Comparison of ENCODE assay signal across 18 cellular contexts in the genomic region with DNA sequence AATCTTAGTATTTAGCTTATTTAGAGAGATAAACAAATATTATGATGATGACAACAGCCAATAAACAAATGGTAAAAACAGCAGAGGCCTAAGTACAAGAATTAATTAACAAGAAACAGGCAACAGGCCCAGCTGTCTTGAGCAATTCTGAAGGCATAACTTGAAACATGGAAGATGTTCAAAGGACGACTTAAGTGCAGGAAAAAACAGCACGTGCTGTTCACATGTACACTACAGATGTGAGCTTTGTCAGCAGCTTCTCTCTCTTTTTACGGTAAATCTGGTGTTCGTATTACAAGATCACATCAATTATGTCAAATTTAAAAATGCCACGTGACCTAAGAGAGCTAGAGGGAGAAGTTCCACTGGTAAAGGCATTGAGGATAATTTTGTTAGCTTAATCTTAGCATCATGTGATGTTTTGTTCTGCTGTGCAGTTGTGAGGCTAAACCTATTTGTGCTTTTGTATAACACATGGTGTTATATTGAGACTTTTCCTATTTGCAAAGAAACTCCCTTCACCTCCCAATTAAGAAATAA.
DNase-seq lines count a peak whose midpoint lies in the region; ATAC-seq, FAIRE-seq and TF ChIP-seq lines count a peak whose summit lies in the region.
"Had no signal": no experiment of that assay in that cellular context is flagged by ENCODE, and none has a peak within 500 bp of the region (broad histone marks: within the 10 kb centered on the region; RNA-seq: fewer than 3 reads in every experiment).

No MANE protein-coding gene starts in this region.

- TF ChIP-seq POLR2A in HepG2 (IDR thresholded peaks at IDR 0.05; ENCODE audit: insufficient read depth in 1 of 2, low read depth in 2 of 2, low read length in 2 of 2) = no peak
- no peak for TF ChIP-seq POLR2A in right lobe of liver (IDR thresholded peaks at IDR 0.05)

- no peak for ATAC-seq in HepG2
- no peak for ATAC-seq in right lobe of liver
- no peak for ATAC-seq in GM18870 (IDR thresholded peaks at IDR 0.05; ENCODE audit: unreplicated experiment)
- ATAC-seq in HG02588 (IDR thresholded peaks at IDR 0.05; ENCODE audit: unreplicated experiment) = no peak
- ATAC-seq: HCT116 had no signal

- WGBS in HepG2 (ENCODE audit: low lambda C conversion rate) = 25% methylated on average over 5 of the region's 5 CpGs
- whole genome bisulfite sequencing in right lobe of liver (ENCODE audit: insufficient coverage, low coverage, low lambda C conversion rate, missing lambda C conversion rate) = 58% methylated on average over 5 of the region's 5 CpGs

- H3K27ac ChIP-seq in HepG2 (ENCODE audit: extremely low read length, insufficient read depth, low read length) (no peak overlapping the region), right lobe of liver (no peak overlapping the region)
- H3K27ac ChIP-seq: 22Rv1, KMS-11 had no signal

- no peak for TF ChIP-seq RAD21 in HepG2 (CRISPR knock-in tag; IDR thresholded peaks at IDR 0.05)

- H3K4me2 ChIP-seq in HepG2 (ENCODE audit: low read depth, low read length) = no peak overlapping the region
- H3K4me2 ChIP-seq: KMS-11 had no signal

- no peak overlapping the region for H2AFZ ChIP-seq in HepG2 (ENCODE audit: low read length)

- H3K27me3 ChIP-seq in HepG2 (ENCODE audit: control insufficient read depth in 1 of 2, insufficient read depth in 2 of 2, low read length in 2 of 2) = no peaks in the 10 kb centered on the region
- no peaks in the 10 kb centered on the region for H3K27me3 ChIP-seq in right lobe of liver

- CTCF ChIA-PET in HepG2 (lab: Yijun Ruan, JAX; ENCODE audit: low intra/inter-chr PET ratio, low total read pairs) = no interaction called here

- no TSS peak for BruUV-seq in HepG2 (replicated peaks; lab: Mats Ljungman, UMichigan)

- no peak overlapping the region for H3K4me3 ChIP-seq in HepG2 (replicated peaks in 1 of 3; ENCODE audit: insufficient read depth in 1 of 3, low read depth in 2 of 3, low read length in 3 of 3)
- H3K4me3 ChIP-seq in right lobe of liver = no peak overlapping the region

- no peaks in the 10 kb centered on the region for H4K20me1 ChIP-seq in HepG2 (ENCODE audit: insufficient read depth, low read length)

- H3K9ac ChIP-seq in HepG2 (ENCODE audit: insufficient read depth, low read depth, low read length) = no peak overlapping the region
- H3K9ac ChIP-seq: KMS-11 had no signal

- H3K36me3 ChIP-seq in HepG2 (replicated peaks in 1 of 2; ENCODE audit: control insufficient read depth in 1 of 2, insufficient read depth in 2 of 2, low read length in 2 of 2) (no peaks in the 10 kb centered on the region), right lobe of liver (no peaks in the 10 kb centered on the region)

- POLR2A ChIA-PET in HepG2 (lab: Yijun Ruan, JAX) = no interaction called here

- DNase-seq in HepG2 (ENCODE audit: low spot score) (no peak), right lobe of liver (no peak), left kidney (ENCODE audit: low read depth, low spot score) (peak; percentile 23), HPDE6-E6E7 (ENCODE audit: extremely low spot score) (no peak), NCI-H524 (lab: John Stamatoyannopoulos, UW) (no peak)
- DNase-seq: DMS153, DND-41, MM.1S, NCI-H1417, NCI-H1694, NCI-H2029 treated with DMSO at 0.1 percent for 48 hours, NCI-H2227 treated with DMSO at 0.1 percent for 48 hours had no signal

- H3K9me3 ChIP-seq in HepG2 (ENCODE audit: low read length) = no peaks in the 10 kb centered on the region
- H3K9me3 ChIP-seq in right lobe of liver = no peaks in the 10 kb centered on the region

- in situ Hi-C loops in HepG2 (cut with HindIII; ENCODE audit: extremely low pct_ligation_motif_present, low pct_unique_long_range_greater_than_20kb) = no loop called here

- intact Hi-C loops in HepG2 (cut with micrococcal nuclease; ENCODE audit: unreplicated experiment) = no loop called here
- intact Hi-C loops in right lobe of liver (cut with DNase I) = no loop called here

- FAIRE-seq in HepG2 (lab: Jason Lieb, UNC) (no peak), endometrium (lab: Jason Lieb, UNC) (peak; percentile 99)

- no peaks in the 10 kb centered on the region for H3K79me2 ChIP-seq in HepG2 (ENCODE audit: insufficient read depth, low read length)

- TF ChIP-seq CTCF in HepG2 (CRISPR knock-in tag; IDR thresholded peaks at IDR 0.05) = no peak
- no peak for TF ChIP-seq CTCF in right lobe of liver (IDR thresholded peaks at IDR 0.05)

- H3K4me1 ChIP-seq in HepG2 (ENCODE audit: insufficient read depth, low read length) (no peaks in the 10 kb centered on the region), right lobe of liver (no peaks in the 10 kb centered on the region)

- no peak for TF ChIP-seq EP300 in HepG2 (IDR thresholded peaks at IDR 0.05; ENCODE audit: low read depth in 2 of 2, low read length in 2 of 2)
- TF ChIP-seq EP300 in HepG2 (CRISPR knock-in tag; IDR thresholded peaks at IDR 0.05; ENCODE audit: borderline replicate concordance) = no peak

TF ChIP-seq in HepG2, 621 proteins besides CTCF, POLR2A, EP300 and RAD21:
- TF ChIP-seq, protein P1, sequence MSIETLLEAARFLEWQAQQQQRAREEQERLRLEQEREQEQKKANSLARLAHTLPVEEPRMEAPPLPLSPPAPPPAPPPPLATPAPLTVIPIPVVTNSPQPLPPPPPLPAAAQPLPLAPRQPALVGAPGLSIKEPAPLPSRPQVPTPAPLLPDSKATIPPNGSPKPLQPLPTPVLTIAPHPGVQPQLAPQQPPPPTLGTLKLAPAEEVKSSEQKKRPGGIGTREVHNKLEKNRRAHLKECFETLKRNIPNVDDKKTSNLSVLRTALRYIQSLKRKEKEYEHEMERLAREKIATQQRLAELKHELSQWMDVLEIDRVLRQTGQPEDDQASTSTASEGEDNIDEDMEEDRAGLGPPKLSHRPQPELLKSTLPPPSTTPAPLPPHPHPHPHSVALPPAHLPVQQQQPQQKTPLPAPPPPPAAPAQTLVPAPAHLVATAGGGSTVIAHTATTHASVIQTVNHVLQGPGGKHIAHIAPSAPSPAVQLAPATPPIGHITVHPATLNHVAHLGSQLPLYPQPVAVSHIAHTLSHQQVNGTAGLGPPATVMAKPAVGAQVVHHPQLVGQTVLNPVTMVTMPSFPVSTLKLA (IDR thresholded peaks at IDR 0.05) = 0 out of 2 replicates have a peak, but pooled peaks have one; percentile 8
- no peak for TF ChIP-seq HOXA9 (CRISPR knock-in tag; IDR thresholded peaks at IDR 0.05; ENCODE audit: borderline replicate concordance)
- TF ChIP-seq ZSCAN20 (CRISPR knock-in tag; IDR thresholded peaks at IDR 0.05; ENCODE audit: borderline replicate concordance) = no peak
